ENCODE assay signal across 8 cellular contexts in genomic region chr5:149857499-149857898, GRCh38.
DNase-seq lines count a peak whose midpoint lies in the region; ATAC-seq, FAIRE-seq and TF ChIP-seq lines count a peak whose summit lies in the region.

No MANE protein-coding gene starts in this region.

- H2AFZ ChIP-seq in parathyroid adenoma: peak overlapping the region; percentile 23

- H3K9ac ChIP-seq in parathyroid adenoma (no peak overlapping the region), endodermal cell (ENCODE audit: extremely low read depth, low read length, poor library complexity, severe bottlenecking) (no peak overlapping the region)

- intact Hi-C loops in esophagus muscularis mucosa (cut with DNase I): no loop called here

- H3K27me3 Mint-ChIP-seq in endodermal cell (ENCODE audit: insufficient read depth): no peaks in the 10 kb centered on the region

- H3K4me1 Mint-ChIP-seq in endodermal cell: peaks cover 24% of the 10 kb centered on the region

- DNase-seq in Caki2 (ENCODE audit: low read depth) (peak; percentile 76), RCC 7860 (ENCODE audit: low spot score) (peak; percentile 87), esophagus muscularis mucosa (ENCODE audit: extremely low spot score) (peak; percentile 97), NCI-H146 (lab: John Stamatoyannopoulos, UW) (no peak), endodermal cell (no peak), frontal cortex (ENCODE audit: low spot score in 2 of 2) (no peak)

- no peak for ATAC-seq in HG03442 (IDR thresholded peaks at IDR 0.05; ENCODE audit: unreplicated experiment)

- peak overlapping the region; percentile 10 for H3K4me2 ChIP-seq in parathyroid adenoma (ENCODE audit: low read length)

- H3K27ac Mint-ChIP-seq in endodermal cell: no peak overlapping the region

- 19% methylated on average over 3 of the region's 4 CpGs for WGBS in esophagus muscularis mucosa
- 90 to 92% methylated on average over 3 to 4 of the region's 4 CpGs for WGBS in endodermal cell (ENCODE audit: insufficient coverage in 1 of 2, insufficient read length in 1 of 2), 2 experiments

- H3K79me2 ChIP-seq in parathyroid adenoma: no peaks in the 10 kb centered on the region

- TF ChIP-seq CTCF in esophagus muscularis mucosa (IDR thresholded peaks at IDR 0.05) (peak in 1 of 3 experiments; percentile 4), parathyroid adenoma (IDR thresholded peaks at IDR 0.05) (no peak), endodermal cell (conservative IDR thresholded peaks at IDR 0.05) (no peak)

- peak; percentile 96 for TF ChIP-seq EP300 in esophagus muscularis mucosa (IDR thresholded peaks at IDR 0.05)

- H3K4me3 Mint-ChIP-seq in endodermal cell: no peak overlapping the region

- FAIRE-seq in RCC 7860 (lab: Jason Lieb, UNC) (peak; percentile 88), frontal cortex (lab: Jason Lieb, UNC) (no peak)

- H3K27ac ChIP-seq in esophagus muscularis mucosa (replicated peaks in 1 of 4) (peak overlapping the region; percentile 69 to 76 (median 74)), parathyroid adenoma (peak overlapping the region; percentile 60), endodermal cell (ENCODE audit: low read depth, low read length) (no peak overlapping the region)

- no peaks in the 10 kb centered on the region for H3K9me3 Mint-ChIP-seq in endodermal cell

- H3K36me3 ChIP-seq in esophagus muscularis mucosa (no peaks in the 10 kb centered on the region), parathyroid adenoma (ENCODE audit: control insufficient read depth, insufficient read depth, low read length) (no peaks in the 10 kb centered on the region), endodermal cell (ENCODE audit: control insufficient read depth, insufficient read depth, low read length) (no peaks in the 10 kb centered on the region)

- no peak for TF ChIP-seq POLR2A in esophagus muscularis mucosa (IDR thresholded peaks at IDR 0.05; ENCODE audit: low read depth)

- H3K4me3 ChIP-seq in esophagus muscularis mucosa: no peak overlapping the region
- no peak overlapping the region for H3K4me3 ChIP-seq in parathyroid adenoma (ENCODE audit: low read depth, low read length)
- H3K4me3 ChIP-seq in endodermal cell (ENCODE audit: low read length): no peak overlapping the region

- H3K4me1 ChIP-seq in esophagus muscularis mucosa: peaks cover 25 to 30% (median 27%) of the 10 kb centered on the region in 4 donors
- H3K4me1 ChIP-seq in parathyroid adenoma: peaks cover 10% of the 10 kb centered on the region
- no peaks in the 10 kb centered on the region for H3K4me1 ChIP-seq in endodermal cell (ENCODE audit: control insufficient read depth, insufficient read depth, low read length)

- H3K9me3 ChIP-seq in esophagus muscularis mucosa (no peaks in the 10 kb centered on the region), parathyroid adenoma (ENCODE audit: control insufficient read depth, low read length) (no peaks in the 10 kb centered on the region), endodermal cell (ENCODE audit: control insufficient read depth, low read length) (no peaks in the 10 kb centered on the region)

- H3K36me3 Mint-ChIP-seq in endodermal cell (ENCODE audit: low read depth): no peaks in the 10 kb centered on the region

- no peaks in the 10 kb centered on the region for H3K27me3 ChIP-seq in esophagus muscularis mucosa
- no peaks in the 10 kb centered on the region for H3K27me3 ChIP-seq in parathyroid adenoma (ENCODE audit: control insufficient read depth, insufficient read depth, low read length)
- no peaks in the 10 kb centered on the region for H3K27me3 ChIP-seq in endodermal cell (ENCODE audit: control insufficient read depth, insufficient read depth, low read length, poor library complexity, severe bottlenecking)

- in situ Hi-C loops in Caki2 (cut with HindIII; ENCODE audit: low pct_unique_long_range_greater_than_20kb, low sequenced_read_pairs): no loop called here

Comparison
In these comparisons a context has a peak if more than half of its experiments do, and no peak if none do; other contexts are left out.
1. DNase-seq: peak in Caki2 (single experiment), RCC 7860 (single experiment) and esophagus muscularis mucosa (single experiment); none in NCI-H146 (single experiment), endodermal cell (single experiment) and frontal cortex (0 of 2).